Comparison of ENCODE assay signal across 8 cellular contexts in the genomic region with DNA sequence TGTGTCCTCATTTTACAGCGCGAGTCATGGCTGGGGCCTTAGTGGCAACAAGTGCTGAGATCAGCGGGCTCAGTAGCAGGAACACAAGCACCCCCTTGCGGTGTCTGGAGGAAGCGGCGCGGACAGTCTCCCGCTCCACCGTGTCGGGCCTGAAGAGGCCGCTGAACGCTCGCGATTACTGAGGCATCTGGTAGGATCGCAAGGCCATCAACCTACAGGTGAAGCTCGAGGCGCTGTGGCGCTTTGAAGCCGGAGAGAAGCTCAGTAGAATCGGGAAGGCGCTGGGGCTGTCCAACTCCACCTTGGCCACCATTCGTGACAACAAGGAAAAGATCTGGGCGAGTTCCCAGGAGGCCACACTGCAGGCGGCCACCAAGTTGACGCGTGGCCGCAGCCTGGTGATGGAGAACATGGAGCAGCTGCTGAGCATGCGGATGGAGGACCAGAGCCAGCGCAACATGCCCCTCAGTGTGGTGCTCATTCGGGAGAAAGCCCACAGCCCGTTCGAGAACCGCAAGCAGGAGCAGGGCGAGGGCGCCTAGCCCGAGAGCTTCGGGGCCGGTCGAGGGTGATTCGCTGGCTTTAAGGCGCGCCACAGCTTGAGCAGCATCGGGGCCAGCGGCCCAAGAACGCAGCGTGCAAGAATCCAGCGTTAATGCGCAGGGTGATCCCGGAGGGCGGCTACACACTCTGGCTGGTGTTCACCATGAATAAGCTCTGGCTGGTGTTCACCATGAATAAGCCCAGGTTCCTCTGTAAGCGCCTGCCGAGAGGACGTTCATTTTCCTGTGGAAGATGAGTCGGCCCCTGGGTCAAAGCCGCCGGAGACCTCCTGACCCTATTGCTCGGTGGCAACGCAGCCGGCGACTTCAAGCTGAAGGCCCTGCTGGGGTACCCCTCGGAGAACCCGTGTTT. TPM values are rescaled to one million over a fixed set of nuclear protein-coding genes. Genes with fewer than 3 reads are reported as not detected.
DNase-seq lines count a peak whose midpoint lies in the region; ATAC-seq, FAIRE-seq and TF ChIP-seq lines count a peak whose summit lies in the region.

No MANE protein-coding gene starts in this region.

- no peaks in the 10 kb centered on the region for H3K27me3 Mint-ChIP-seq in activated CD4-positive, alpha-beta T cell treated with anti-CD3 and anti-CD28 coated beads for 36 hours
- no peaks in the 10 kb centered on the region for H3K27me3 Mint-ChIP-seq in memory B cell

- CTCF ChIA-PET in activated CD4-positive, alpha-beta T cell treated with anti-CD3 and anti-CD28 coated beads for 36 hours (lab: Charles Lee), result interaction anchor here (0.6 to 4.7 kb wide), 12 partner anchors 9 to 347 kb away, joined by 3 to 78 read pairs (median 4); a partner anchor contains a TSS

- H3K9me3 Mint-ChIP-seq in activated CD4-positive, alpha-beta T cell treated with anti-CD3 and anti-CD28 coated beads for 36 hours (ENCODE audit: low read depth), result no peaks in the 10 kb centered on the region
- H3K9me3 Mint-ChIP-seq in memory B cell, result no peaks in the 10 kb centered on the region

- peak; percentile 81 for TF ChIP-seq CTCF in D721Med (IDR thresholded peaks at IDR 0.05; ENCODE audit: insufficient read depth, missing control alignments)

- peak; percentile 82 for ATAC-seq in HG02759 (IDR thresholded peaks at IDR 0.05; ENCODE audit: unreplicated experiment)
- peak; percentile 95 for ATAC-seq in activated CD4-positive, alpha-beta T cell treated with anti-CD3 and anti-CD28 coated beads for 36 hours
- ATAC-seq in memory B cell (ENCODE audit: low read depth), result peak; percentile 96

- DNase-seq in D721Med (ENCODE audit: insufficient read length, low spot score), result no peak
- peak; percentile 97 for DNase-seq in activated CD4-positive, alpha-beta T cell treated with anti-CD3 and anti-CD28 coated beads for 36 hours
- DNase-seq in dermis blood vessel endothelial cell, result peak; percentile 95
- DNase-seq in memory B cell (ENCODE audit: low spot score in 2 of 2), result peak; percentile 86 to 90
- peak; percentile 87 for DNase-seq in stimulated activated CD8-positive, alpha-beta memory T cell treated with anti-CD3 and anti-CD28 coated beads, Interleukin-15, amount 100 ng/mL, for 1 hour (ENCODE audit: low read depth)
- DNase-seq in NCI-H187 treated with DMSO at 0.1 percent for 48 hours (lab: John Stamatoyannopoulos, UW), result no peak
- no peak for DNase-seq in DMS53 treated with DMSO at 0.1 percent for 48 hours (lab: John Stamatoyannopoulos, UW; ENCODE audit: unreplicated experiment)

- POLR2A ChIA-PET in activated CD4-positive, alpha-beta T cell treated with anti-CD3 and anti-CD28 coated beads for 36 hours (lab: Charles Lee), result interaction anchor here (0.6 to 1.0 kb wide), 2 partner anchors 9 to 61 kb away, joined by 3 read pairs; no protein-coding TSS in a partner anchor

- peaks cover 13% of the 10 kb centered on the region for H3K36me3 Mint-ChIP-seq in activated CD4-positive, alpha-beta T cell treated with anti-CD3 and anti-CD28 coated beads for 36 hours (ENCODE audit: low read depth)
- peaks cover 12% of the 10 kb centered on the region for H3K36me3 Mint-ChIP-seq in memory B cell

- H3K4me1 Mint-ChIP-seq in activated CD4-positive, alpha-beta T cell treated with anti-CD3 and anti-CD28 coated beads for 36 hours, result peaks cover 33% of the 10 kb centered on the region
- peaks cover 24% of the 10 kb centered on the region for H3K4me1 Mint-ChIP-seq in memory B cell

- no peak overlapping the region for H3K4me3 Mint-ChIP-seq in activated CD4-positive, alpha-beta T cell treated with anti-CD3 and anti-CD28 coated beads for 36 hours
- H3K4me3 Mint-ChIP-seq in memory B cell, result no peak overlapping the region

- FAIRE-seq in D721Med (lab: Jason Lieb, UNC), result no peak

- intact Hi-C loops in activated CD4-positive, alpha-beta T cell treated with anti-CD3 and anti-CD28 coated beads for 36 hours (cut with DNase I, micrococcal nuclease), result loop anchor here (1.0 kb wide), 3 partner anchors 61 to 67 kb away; a partner anchor contains a TSS

- H3K27ac Mint-ChIP-seq in activated CD4-positive, alpha-beta T cell treated with anti-CD3 and anti-CD28 coated beads for 36 hours, result peak overlapping the region; percentile 84
- H3K27ac Mint-ChIP-seq in memory B cell, result peak overlapping the region; percentile 31

RNA-seq across cellular contexts. Expression of a gene that starts 8.3 kb away (rescaled TPM):
- total RNA-seq in activated CD4-positive, alpha-beta T cell treated with anti-CD3 and anti-CD28 coated beads for 36 hours, result 10 to 100 TPM; 14.3 to 15.0 TPM
- total RNA-seq in dermis blood vessel endothelial cell, result 14.5 and 15.8 TPM in 2 replicates

RNA-seq across cellular contexts. Expression of a gene that starts 23.1 kb away (rescaled TPM):
- 100 to 1,000 TPM; 115 to 138 TPM for total RNA-seq in activated CD4-positive, alpha-beta T cell treated with anti-CD3 and anti-CD28 coated beads for 36 hours
- total RNA-seq in dermis blood vessel endothelial cell, result 58.9 and 67.6 TPM in 2 replicates

RNA-seq across cellular contexts. Expression of a gene that starts 26.6 kb away (rescaled TPM):
- 100 to 1,000 TPM; 101 to 107 TPM for total RNA-seq in activated CD4-positive, alpha-beta T cell treated with anti-CD3 and anti-CD28 coated beads for 36 hours
- total RNA-seq in dermis blood vessel endothelial cell, result 84.6 and 107 TPM in 2 replicates

RNA-seq across cellular contexts. Expression of a gene that starts 37.6 kb away (rescaled TPM):
- 100 to 1,000 TPM; 481 to 758 TPM for total RNA-seq in activated CD4-positive, alpha-beta T cell treated with anti-CD3 and anti-CD28 coated beads for 36 hours
- total RNA-seq in dermis blood vessel endothelial cell, result 259 and 492 TPM in 2 replicates

Comparison
In these comparisons a context has a peak if more than half of its experiments do, and no peak if none do; other contexts are left out.
1. DNase-seq: peak in activated CD4-positive, alpha-beta T cell treated with anti-CD3 and anti-CD28 coated beads for 36 hours (single experiment), dermis blood vessel endothelial cell (single experiment), memory B cell (2 of 2) and stimulated activated CD8-positive, alpha-beta memory T cell treated with anti-CD3 and anti-CD28 coated beads, Interleukin-15, amount 100 ng/mL, for 1 hour (single experiment); none in D721Med (single experiment), NCI-H187 treated with DMSO at 0.1 percent for 48 hours (single experiment) and DMS53 treated with DMSO at 0.1 percent for 48 hours (single experiment).
2. Peak in every context shown above with its lines, with median percentiles within 50 percentile points of each other: ATAC-seq.